In genomic region chr12:98352835-98353234, GRCh38 we compare ENCODE assay signal across 1 cellular context.
TF ChIP-seq lines count a peak whose summit lies in the region.

No MANE protein-coding gene starts in this region.

TF ChIP-seq in GM23338, 12 proteins besides CTCF, POLR2A, EP300 and RAD21:
- TF ChIP-seq, protein P1, sequence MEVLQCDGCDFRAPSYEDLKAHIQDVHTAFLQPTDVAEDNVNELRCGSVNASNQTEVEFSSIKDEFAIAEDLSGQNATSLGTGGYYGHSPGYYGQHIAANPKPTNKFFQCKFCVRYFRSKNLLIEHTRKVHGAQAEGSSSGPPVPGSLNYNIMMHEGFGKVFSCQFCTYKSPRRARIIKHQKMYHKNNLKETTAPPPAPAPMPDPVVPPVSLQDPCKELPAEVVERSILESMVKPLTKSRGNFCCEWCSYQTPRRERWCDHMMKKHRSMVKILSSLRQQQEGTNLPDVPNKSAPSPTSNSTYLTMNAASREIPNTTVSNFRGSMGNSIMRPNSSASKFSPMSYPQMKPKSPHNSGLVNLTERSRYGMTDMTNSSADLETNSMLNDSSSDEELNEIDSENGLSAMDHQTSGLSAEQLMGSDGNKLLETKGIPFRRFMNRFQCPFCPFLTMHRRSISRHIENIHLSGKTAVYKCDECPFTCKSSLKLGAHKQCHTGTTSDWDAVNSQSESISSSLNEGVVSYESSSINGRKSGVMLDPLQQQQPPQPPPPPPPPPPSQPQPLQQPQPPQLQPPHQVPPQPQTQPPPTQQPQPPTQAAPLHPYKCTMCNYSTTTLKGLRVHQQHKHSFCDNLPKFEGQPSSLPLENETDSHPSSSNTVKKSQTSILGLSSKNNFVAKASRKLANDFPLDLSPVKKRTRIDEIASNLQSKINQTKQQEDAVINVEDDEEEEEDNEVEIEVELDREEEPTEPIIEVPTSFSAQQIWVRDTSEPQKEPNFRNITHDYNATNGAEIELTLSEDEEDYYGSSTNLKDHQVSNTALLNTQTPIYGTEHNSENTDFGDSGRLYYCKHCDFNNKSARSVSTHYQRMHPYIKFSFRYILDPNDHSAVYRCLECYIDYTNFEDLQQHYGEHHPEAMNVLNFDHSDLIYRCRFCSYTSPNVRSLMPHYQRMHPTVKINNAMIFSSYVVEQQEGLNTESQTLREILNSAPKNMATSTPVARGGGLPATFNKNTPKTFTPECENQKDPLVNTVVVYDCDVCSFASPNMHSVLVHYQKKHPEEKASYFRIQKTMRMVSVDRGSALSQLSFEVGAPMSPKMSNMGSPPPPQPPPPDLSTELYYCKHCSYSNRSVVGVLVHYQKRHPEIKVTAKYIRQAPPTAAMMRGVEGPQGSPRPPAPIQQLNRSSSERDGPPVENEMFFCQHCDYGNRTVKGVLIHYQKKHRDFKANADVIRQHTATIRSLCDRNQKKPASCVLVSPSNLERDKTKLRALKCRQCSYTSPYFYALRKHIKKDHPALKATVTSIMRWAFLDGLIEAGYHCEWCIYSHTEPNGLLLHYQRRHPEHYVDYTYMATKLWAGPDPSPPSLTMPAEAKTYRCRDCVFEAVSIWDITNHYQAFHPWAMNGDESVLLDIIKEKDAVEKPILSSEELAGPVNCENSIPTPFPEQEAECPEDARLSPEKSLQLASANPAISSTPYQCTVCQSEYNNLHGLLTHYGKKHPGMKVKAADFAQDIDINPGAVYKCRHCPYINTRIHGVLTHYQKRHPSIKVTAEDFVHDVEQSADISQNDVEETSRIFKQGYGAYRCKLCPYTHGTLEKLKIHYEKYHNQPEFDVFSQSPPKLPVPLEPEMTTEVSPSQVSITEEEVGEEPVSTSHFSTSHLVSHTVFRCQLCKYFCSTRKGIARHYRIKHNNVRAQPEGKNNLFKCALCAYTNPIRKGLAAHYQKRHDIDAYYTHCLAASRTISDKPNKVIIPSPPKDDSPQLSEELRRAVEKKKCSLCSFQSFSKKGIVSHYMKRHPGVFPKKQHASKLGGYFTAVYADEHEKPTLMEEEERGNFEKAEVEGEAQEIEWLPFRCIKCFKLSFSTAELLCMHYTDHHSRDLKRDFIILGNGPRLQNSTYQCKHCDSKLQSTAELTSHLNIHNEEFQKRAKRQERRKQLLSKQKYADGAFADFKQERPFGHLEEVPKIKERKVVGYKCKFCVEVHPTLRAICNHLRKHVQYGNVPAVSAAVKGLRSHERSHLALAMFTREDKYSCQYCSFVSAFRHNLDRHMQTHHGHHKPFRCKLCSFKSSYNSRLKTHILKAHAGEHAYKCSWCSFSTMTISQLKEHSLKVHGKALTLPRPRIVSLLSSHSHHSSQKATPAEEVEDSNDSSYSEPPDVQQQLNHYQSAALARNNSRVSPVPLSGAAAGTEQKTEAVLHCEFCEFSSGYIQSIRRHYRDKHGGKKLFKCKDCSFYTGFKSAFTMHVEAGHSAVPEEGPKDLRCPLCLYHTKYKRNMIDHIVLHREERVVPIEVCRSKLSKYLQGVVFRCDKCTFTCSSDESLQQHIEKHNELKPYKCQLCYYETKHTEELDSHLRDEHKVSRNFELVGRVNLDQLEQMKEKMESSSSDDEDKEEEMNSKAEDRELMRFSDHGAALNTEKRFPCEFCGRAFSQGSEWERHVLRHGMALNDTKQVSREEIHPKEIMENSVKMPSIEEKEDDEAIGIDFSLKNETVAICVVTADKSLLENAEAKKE (CRISPR knock-in tag; IDR thresholded peaks at IDR 0.05) = no peak
